In genomic region chr10:28020993-28021982, GRCh38 we compare ENCODE assay signal across 2 cellular contexts.
TF ChIP-seq lines count a peak whose summit lies in the region.

No MANE protein-coding gene starts in this region.

TF ChIP-seq in IMR-90, 13 proteins besides CTCF, POLR2A, EP300 and RAD21:
- TF ChIP-seq BHLHE40 (IDR thresholded peaks at IDR 0.05; ENCODE audit: low read depth, low read length): no peak
- TF ChIP-seq NFE2L2 (IDR thresholded peaks at IDR 0.05; ENCODE audit: low read depth, low read length): no peak
- no peak for TF ChIP-seq CEBPB (IDR thresholded peaks at IDR 0.05; ENCODE audit: low read depth, low read length)
- TF ChIP-seq RFX5 (IDR thresholded peaks at IDR 0.05; ENCODE audit: low read depth, low read length): no peak
- no peak for TF ChIP-seq CHD1 (IDR thresholded peaks at IDR 0.05; ENCODE audit: low read depth, low read length)
- TF ChIP-seq, protein P1, sequence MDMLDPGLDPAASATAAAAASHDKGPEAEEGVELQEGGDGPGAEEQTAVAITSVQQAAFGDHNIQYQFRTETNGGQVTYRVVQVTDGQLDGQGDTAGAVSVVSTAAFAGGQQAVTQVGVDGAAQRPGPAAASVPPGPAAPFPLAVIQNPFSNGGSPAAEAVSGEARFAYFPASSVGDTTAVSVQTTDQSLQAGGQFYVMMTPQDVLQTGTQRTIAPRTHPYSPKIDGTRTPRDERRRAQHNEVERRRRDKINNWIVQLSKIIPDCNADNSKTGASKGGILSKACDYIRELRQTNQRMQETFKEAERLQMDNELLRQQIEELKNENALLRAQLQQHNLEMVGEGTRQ (IDR thresholded peaks at IDR 0.05; ENCODE audit: low read depth, low read length): no peak
- TF ChIP-seq FOS (IDR thresholded peaks at IDR 0.05; ENCODE audit: low read depth, low read length): no peak
- no peak for TF ChIP-seq RCOR1 (IDR thresholded peaks at IDR 0.05; ENCODE audit: insufficient replicate concordance, low read length)
- no peak for TF ChIP-seq MAZ (IDR thresholded peaks at IDR 0.05; ENCODE audit: borderline replicate concordance, low read depth, low read length)
- no peak for TF ChIP-seq MAFK (IDR thresholded peaks at IDR 0.05; ENCODE audit: low read depth, low read length)
- no peak for TF ChIP-seq ELK1 (IDR thresholded peaks at IDR 0.05; ENCODE audit: borderline replicate concordance, low read depth, low read length)
- no peak for TF ChIP-seq SMC3 (IDR thresholded peaks at IDR 0.05; ENCODE audit: low read depth, low read length)
- TF ChIP-seq MXI1 (IDR thresholded peaks at IDR 0.05; ENCODE audit: borderline replicate concordance, low read depth, low read length): no peak

TF ChIP-seq in WTC11, 78 proteins besides CTCF, POLR2A, EP300 and RAD21:
- no peak for TF ChIP-seq NFATC4 (CRISPR knock-in tag; IDR thresholded peaks at IDR 0.05)
- TF ChIP-seq MYBL2 (CRISPR knock-in tag; IDR thresholded peaks at IDR 0.05): no peak
- TF ChIP-seq SOX15 (CRISPR knock-in tag; IDR thresholded peaks at IDR 0.05): no peak
- no peak for TF ChIP-seq ATF3 (CRISPR knock-in tag; conservative IDR thresholded peaks at IDR 0.05)
- no peak for TF ChIP-seq ETV6 (CRISPR knock-in tag; IDR thresholded peaks at IDR 0.05)
- no peak for TF ChIP-seq ARID4B (CRISPR knock-in tag; IDR thresholded peaks at IDR 0.05; ENCODE audit: borderline replicate concordance)
- TF ChIP-seq E2F4 (CRISPR knock-in tag; IDR thresholded peaks at IDR 0.05; ENCODE audit: borderline replicate concordance, low read depth): no peak
- TF ChIP-seq SMAD3 (CRISPR knock-in tag; IDR thresholded peaks at IDR 0.05; ENCODE audit: borderline replicate concordance): no peak
- TF ChIP-seq ZNF219 (CRISPR knock-in tag; IDR thresholded peaks at IDR 0.05; ENCODE audit: borderline replicate concordance): no peak
- no peak for TF ChIP-seq PRDM15 (CRISPR knock-in tag; IDR thresholded peaks at IDR 0.05)
- TF ChIP-seq ZBTB21 (CRISPR knock-in tag; IDR thresholded peaks at IDR 0.05; ENCODE audit: borderline replicate concordance): no peak
- TF ChIP-seq, protein P2, sequence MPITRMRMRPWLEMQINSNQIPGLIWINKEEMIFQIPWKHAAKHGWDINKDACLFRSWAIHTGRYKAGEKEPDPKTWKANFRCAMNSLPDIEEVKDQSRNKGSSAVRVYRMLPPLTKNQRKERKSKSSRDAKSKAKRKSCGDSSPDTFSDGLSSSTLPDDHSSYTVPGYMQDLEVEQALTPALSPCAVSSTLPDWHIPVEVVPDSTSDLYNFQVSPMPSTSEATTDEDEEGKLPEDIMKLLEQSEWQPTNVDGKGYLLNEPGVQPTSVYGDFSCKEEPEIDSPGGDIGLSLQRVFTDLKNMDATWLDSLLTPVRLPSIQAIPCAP (CRISPR knock-in tag; IDR thresholded peaks at IDR 0.05): no peak
- TF ChIP-seq, protein P3, sequence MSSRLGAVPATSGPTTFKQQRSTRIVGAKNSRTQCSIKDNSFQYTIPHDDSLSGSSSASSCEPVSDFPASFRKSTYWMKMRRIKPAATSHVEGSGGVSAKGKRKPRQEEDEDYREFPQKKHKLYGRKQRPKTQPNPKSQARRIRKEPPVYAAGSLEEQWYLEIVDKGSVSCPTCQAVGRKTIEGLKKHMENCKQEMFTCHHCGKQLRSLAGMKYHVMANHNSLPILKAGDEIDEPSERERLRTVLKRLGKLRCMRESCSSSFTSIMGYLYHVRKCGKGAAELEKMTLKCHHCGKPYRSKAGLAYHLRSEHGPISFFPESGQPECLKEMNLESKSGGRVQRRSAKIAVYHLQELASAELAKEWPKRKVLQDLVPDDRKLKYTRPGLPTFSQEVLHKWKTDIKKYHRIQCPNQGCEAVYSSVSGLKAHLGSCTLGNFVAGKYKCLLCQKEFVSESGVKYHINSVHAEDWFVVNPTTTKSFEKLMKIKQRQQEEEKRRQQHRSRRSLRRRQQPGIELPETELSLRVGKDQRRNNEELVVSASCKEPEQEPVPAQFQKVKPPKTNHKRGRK (CRISPR knock-in tag; IDR thresholded peaks at IDR 0.05; ENCODE audit: borderline replicate concordance): no peak
- TF ChIP-seq GRHL2 (CRISPR knock-in tag; IDR thresholded peaks at IDR 0.05; ENCODE audit: insufficient replicate concordance, severe bottlenecking): no peak
- TF ChIP-seq NR3C1 (CRISPR knock-in tag; conservative IDR thresholded peaks at IDR 0.05; ENCODE audit: low read depth): no peak
- no peak for TF ChIP-seq CREM (CRISPR knock-in tag; IDR thresholded peaks at IDR 0.05)
